In the genomic region with DNA sequence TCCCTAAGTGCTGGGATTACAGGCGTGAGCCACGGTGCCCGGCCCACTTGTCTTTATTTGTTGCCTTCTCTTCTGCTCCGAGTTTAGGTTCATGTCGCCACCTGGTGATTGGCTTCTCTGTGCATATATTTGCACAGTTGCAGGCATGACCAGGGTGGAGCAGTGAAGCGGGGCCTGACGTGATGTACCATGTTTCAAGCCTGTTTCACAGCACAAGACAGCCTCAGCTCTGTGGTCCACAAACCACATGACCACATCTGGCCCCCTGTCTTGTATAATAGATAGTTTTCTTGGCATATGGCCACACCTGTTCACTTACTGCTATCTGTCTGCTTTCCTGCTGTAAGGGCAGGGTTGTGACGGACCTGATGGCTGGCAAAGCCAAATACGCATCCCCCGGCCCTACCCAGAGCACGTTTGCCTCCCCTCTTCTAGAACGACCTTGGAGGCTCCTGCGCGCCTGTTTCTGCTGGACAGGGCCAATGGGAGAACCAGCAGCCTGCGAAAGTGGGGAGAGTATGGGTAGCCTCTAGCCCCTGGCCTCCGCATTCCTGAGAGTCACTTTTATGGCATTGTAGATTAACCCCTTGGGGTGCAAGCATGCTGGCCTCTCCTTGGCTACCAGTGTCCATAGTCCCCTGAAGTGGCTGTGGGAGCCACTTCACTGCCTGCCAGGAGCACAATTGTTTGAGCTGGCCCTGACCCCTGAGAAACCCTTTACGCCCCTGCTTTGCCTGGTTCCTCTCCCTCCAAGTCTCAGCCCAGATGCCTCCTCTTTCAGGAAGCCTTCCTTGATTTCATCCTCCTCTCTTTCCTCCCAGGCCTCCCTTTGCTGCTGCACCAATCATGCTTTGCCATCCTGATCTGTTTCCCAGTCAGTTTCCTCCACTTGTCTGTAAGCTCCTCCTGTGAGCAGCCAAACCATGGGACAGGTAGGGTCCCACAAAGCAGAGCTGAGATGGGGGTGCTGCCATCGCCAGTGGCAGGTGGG, we compare ENCODE assay signal across 7 cellular contexts. TPM values are rescaled to one million over a fixed set of nuclear protein-coding genes. Genes with fewer than 3 reads are reported as not detected.
A peak's percentile ranks its signal among the peaks of the same experiment; 100 is the strongest.
DNase-seq lines count a peak whose midpoint lies in the region; ATAC-seq, FAIRE-seq and TF ChIP-seq lines count a peak whose summit lies in the region.

No MANE protein-coding gene starts in this region.

- H3K36me3 Mint-ChIP-seq in astrocyte (ENCODE audit: low read depth, unreplicated experiment) = peaks cover 2% of the 10 kb centered on the region

- H3K79me2 ChIP-seq in astrocyte (ENCODE audit: insufficient read depth, low read length) = no peaks in the 10 kb centered on the region

- H4K20me1 ChIP-seq in astrocyte (ENCODE audit: insufficient read depth, low read length) = no peaks in the 10 kb centered on the region

- no peak overlapping the region for H3K4me2 ChIP-seq in astrocyte (ENCODE audit: low read length)

- TF ChIP-seq CTCF in astrocyte (IDR thresholded peaks at IDR 0.05; ENCODE audit: insufficient read depth, low read depth, low read length) (no peak), liver (IDR thresholded peaks at IDR 0.05; ENCODE audit: low read depth, low read length, missing input control) (peak; percentile 23)

- H3K4me3 Mint-ChIP-seq in astrocyte (ENCODE audit: unreplicated experiment) = no peak overlapping the region

- no peaks in the 10 kb centered on the region for H3K9me3 ChIP-seq in astrocyte (ENCODE audit: insufficient read depth, low read depth, low read length)
- H3K9me3 ChIP-seq in liver (ENCODE audit: control insufficient read depth in 4 of 4, low read length in 3 of 4) = no peaks in the 10 kb centered on the region

- H3K27me3 ChIP-seq in astrocyte (ENCODE audit: insufficient read depth, low read length) (peaks cover 6% of the 10 kb centered on the region), liver (ENCODE audit: control insufficient read depth in 4 of 4, insufficient read depth in 4 of 4, low read length in 3 of 4) (no peaks in the 10 kb centered on the region)

- DNase-seq in ELR (ENCODE audit: low read depth) = peak; percentile 46
- DNase-seq in NCI-H226 = peak; percentile 35
- DNase-seq in astrocyte (ENCODE audit: low read depth) = peak; percentile 34
- no peak for DNase-seq in activated CD4-positive, CD25-positive, alpha-beta regulatory T cell treated with anti-CD3 and anti-CD28 coated beads, Interleukin-2, amount 50 U/mL, for 72 hours

- H3K36me3 ChIP-seq in astrocyte (ENCODE audit: insufficient read depth, low read length) = no peaks in the 10 kb centered on the region
- no peaks in the 10 kb centered on the region for H3K36me3 ChIP-seq in liver (ENCODE audit: control insufficient read depth in 4 of 4, insufficient read depth in 3 of 4, low read depth in 1 of 4, low read length in 3 of 4)

- WGBS in liver = 46% methylated on average over 18 of the region's 18 CpGs

- no peak overlapping the region for H2AFZ ChIP-seq in astrocyte (ENCODE audit: low read depth, low read length)

- peak overlapping the region; percentile 34 for H3K27ac Mint-ChIP-seq in astrocyte (ENCODE audit: unreplicated experiment)

- H3K4me1 Mint-ChIP-seq in astrocyte (ENCODE audit: low read depth, unreplicated experiment) = no peaks in the 10 kb centered on the region

- H3K27ac ChIP-seq in astrocyte (ENCODE audit: low read depth, low read length) = no peak overlapping the region
- no peak overlapping the region for H3K27ac ChIP-seq in liver (ENCODE audit: low read depth in 1 of 2, low read length in 2 of 2)

- no peak overlapping the region for H3K4me3 ChIP-seq in astrocyte (ENCODE audit: insufficient read depth, low read depth, low read length)
- H3K4me3 ChIP-seq in liver (ENCODE audit: low read depth in 1 of 3, low read length in 3 of 3) = no peak overlapping the region

- H3K9ac ChIP-seq in astrocyte (ENCODE audit: low read length) (no peak overlapping the region), liver (ENCODE audit: low read depth in 1 of 2, low read length in 2 of 2) (no peak overlapping the region)

- H3K9me3 Mint-ChIP-seq in astrocyte (ENCODE audit: unreplicated experiment) = no peaks in the 10 kb centered on the region

- peaks cover 34% of the 10 kb centered on the region for H3K27me3 Mint-ChIP-seq in astrocyte (ENCODE audit: low read depth, unreplicated experiment)

- TF ChIP-seq RAD21 in liver (IDR thresholded peaks at IDR 0.05) = peak; percentile 68 to 75

- no peak for FAIRE-seq in astrocyte (lab: Jason Lieb, UNC)

- peaks cover 10% of the 10 kb centered on the region for H3K4me1 ChIP-seq in astrocyte (ENCODE audit: insufficient read depth, low read length)
- peaks cover 0 to 13% (median 4%) of the 10 kb centered on the region in 4 donors for H3K4me1 ChIP-seq in liver (ENCODE audit: control insufficient read depth in 4 of 4, insufficient read depth in 4 of 4, low read length in 3 of 4)

- ATAC-seq in GM19351 (IDR thresholded peaks at IDR 0.05; ENCODE audit: unreplicated experiment) = peak; percentile 86
- ATAC-seq in HG03159 (IDR thresholded peaks at IDR 0.05; ENCODE audit: unreplicated experiment) = peak; percentile 81

TF ChIP-seq in liver, 16 proteins besides CTCF, POLR2A, EP300 and RAD21:
- TF ChIP-seq SP1 (IDR thresholded peaks at IDR 0.05) (peak; percentile 5), HNF4G (IDR thresholded peaks at IDR 0.05) (no peak)

RNA-seq across cellular contexts. Expression of gene SH3TC1, which starts 6.0 kb away (rescaled TPM):
- 1.2 and 1.8 TPM in 2 replicates for total RNA-seq in astrocyte
- 10 to 100 TPM; 28.8 to 34.6 TPM for total RNA-seq in liver
- polyA plus RNA-seq in liver = 10 to 100 TPM in 1 of 2 donors, 1 to 10 TPM in 1; 6.5 to 22.8 TPM

RNA-seq across cellular contexts. Expression of gene ABLIM2, which starts 34.4 kb away (rescaled TPM):
- total RNA-seq in astrocyte = 0.36 and 0.50 TPM in 2 replicates
- total RNA-seq in liver = 1 to 10 TPM in 1 of 2 donors, under 1 TPM in 1; 0.75 to 2.5 TPM
- polyA plus RNA-seq in liver = under 1 TPM; 0.92 to 0.93 TPM

Comparison
In these comparisons a context has a peak if more than half of its experiments do, and no peak if none do; other contexts are left out.
1. RNA of gene SH3TC1, which starts 6.0 kb away (total RNA-seq): 28.8 to 34.6 TPM in liver; 1.2 to 1.8 TPM in astrocyte; every median in the first group is over 10 times any median in the second.